ENCODE assay signal across 8 cellular contexts in the genomic region with DNA sequence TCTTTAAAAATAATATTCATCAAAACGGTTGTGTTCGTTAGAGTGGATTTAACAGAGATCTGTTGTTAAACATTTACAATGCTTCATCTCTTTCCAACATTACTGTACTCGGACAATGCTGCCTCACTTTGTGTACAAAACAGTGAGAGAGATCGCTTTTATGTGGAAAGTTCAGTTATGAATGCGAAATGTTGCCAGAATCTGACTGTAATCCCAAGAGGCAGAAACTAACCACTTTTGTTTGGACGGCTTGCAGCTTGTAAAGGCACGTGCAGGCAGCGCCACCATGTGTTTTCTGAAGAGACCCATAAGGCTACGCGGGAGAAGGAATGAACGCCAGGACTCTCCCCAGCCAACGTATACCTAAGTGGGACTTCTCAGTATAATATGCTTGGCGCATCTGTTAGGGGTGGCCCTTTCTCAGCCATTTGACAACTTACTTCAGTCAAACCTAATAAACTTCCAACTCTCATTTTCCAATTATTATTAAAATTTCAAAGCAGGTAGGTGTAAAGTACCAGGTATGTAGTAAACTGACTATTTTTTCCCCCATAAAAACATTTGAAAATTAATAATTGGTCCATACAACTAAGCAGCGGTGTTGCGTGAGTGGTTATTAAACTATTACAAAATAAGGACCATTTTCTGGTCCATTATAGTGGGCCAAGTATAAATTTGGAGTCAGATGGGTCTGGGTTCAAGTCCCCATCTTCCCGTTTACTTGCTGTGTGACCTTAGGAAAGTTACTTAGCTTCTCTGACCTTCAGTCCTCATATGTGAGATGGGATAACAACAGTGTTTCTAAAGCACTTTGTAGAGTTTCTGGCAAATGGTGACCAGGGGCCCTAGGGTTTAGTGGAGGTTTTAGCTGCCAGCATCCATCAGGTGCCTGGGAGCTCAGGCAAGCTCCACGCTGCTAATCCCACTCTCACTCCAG. TPM values are rescaled to one million over a fixed set of nuclear protein-coding genes. Genes with fewer than 3 reads are reported as not detected.
DNase-seq lines count a peak whose midpoint lies in the region; ATAC-seq and TF ChIP-seq lines count a peak whose summit lies in the region.

No MANE protein-coding gene starts in this region.

- H4K5ac ChIP-seq in IMR-90 (ENCODE audit: low read depth, low read length), result no peak overlapping the region

- H3K4me3 ChIP-seq in IMR-90 (ENCODE audit: insufficient read depth, low read depth, low read length) (peak overlapping the region; percentile 12; the same call in 1 of the 2 replicates), NT2/D1 (ENCODE audit: insufficient read length, low read depth) (no peak overlapping the region), stomach (no peak overlapping the region)

- peak; percentile 99 for TF ChIP-seq RAD21 in IMR-90 (IDR thresholded peaks at IDR 0.05; ENCODE audit: low read length)

- H3K36me3 Mint-ChIP-seq in CD14-positive monocyte (peaks cover 3 to 4% of the 10 kb centered on the region in 2 donors), naive B cell (peaks cover 0 to 7% of the 10 kb centered on the region in 2 donors)

- TF ChIP-seq EP300 in stomach (IDR thresholded peaks at IDR 0.05), result no peak

- H3K56ac ChIP-seq in IMR-90 (ENCODE audit: extremely low read depth, insufficient read depth, low read length), result no peak overlapping the region

- 0 out of 2 replicates have a peak overlapping the region, but pooled peaks have one; percentile 2 for H4K91ac ChIP-seq in IMR-90 (ENCODE audit: insufficient read depth, low read depth, low read length)

- H3K9me3 Mint-ChIP-seq in CD14-positive monocyte, result peaks cover 4 to 9% (median 6%) of the 10 kb centered on the region in 7 donors
- no peaks in the 10 kb centered on the region for H3K9me3 Mint-ChIP-seq in naive B cell

- in situ Hi-C loops in IMR-90 (cut with MboI; ENCODE audit: low sequenced_read_pairs), result loop anchor here (5.0 kb wide), 1 partner anchor 548 kb away; no protein-coding TSS in a partner anchor

- H2AK5ac ChIP-seq in IMR-90 (ENCODE audit: low read depth, low read length), result no peak overlapping the region

- H3K23ac ChIP-seq in IMR-90 (ENCODE audit: low read depth, low read length), result no peak overlapping the region

- DNase-seq in CD14-positive monocyte (ENCODE audit: low spot score), result peak; percentile 75
- DNase-seq in IMR-90, result peak; percentile 92
- peak; percentile 65 for DNase-seq in NT2/D1 (ENCODE audit: low read depth, low spot score)
- DNase-seq in activated T-cell treated with anti-CD3 and anti-CD28 coated beads for 48 hours (ENCODE audit: low read depth), result peak; percentile 40
- DNase-seq in naive B cell, result peak; percentile 69
- peak; percentile 89 for DNase-seq in stomach

- peaks cover 42% of the 10 kb centered on the region for H3K4me1 Mint-ChIP-seq in CD14-positive monocyte
- H3K4me1 Mint-ChIP-seq in naive B cell, result peaks cover 9 to 15% (median 10%) of the 10 kb centered on the region in 3 donors

- H3K27me3 Mint-ChIP-seq in CD14-positive monocyte (ENCODE audit: low read depth in 3 of 3) (peaks cover 0 to 2% (median 0%) of the 10 kb centered on the region in 3 donors), naive B cell (peaks cover 0 to 13% (median 7%) of the 10 kb centered on the region in 3 donors)

- H3K4me1 ChIP-seq in IMR-90 (ENCODE audit: control insufficient read depth, insufficient read depth, low read length) (peaks cover 8% of the 10 kb centered on the region), NT2/D1 (ENCODE audit: insufficient read depth, insufficient read length) (no peaks in the 10 kb centered on the region), stomach (peaks cover 16 to 31% (median 27%) of the 10 kb centered on the region in 4 donors)

- CTCF ChIA-PET in IMR-90 (lab: Yijun Ruan, JAX), result interaction anchor here (0.6 to 3.4 kb wide), 6 partner anchors 168 to 820 kb away, joined by 3 to 20 read pairs (median 4); no protein-coding TSS in a partner anchor

- intact Hi-C loops in CD14-positive monocyte (cut with micrococcal nuclease), result loop anchor here (2.0 to 10.0 kb wide), 5 partner anchors 115 to 1045 kb away; partner anchors contain the start of genes PPP4R1 (in 1 of the 2) and RALBP1 (in 1 of the 2)
- intact Hi-C loops in IMR-90 (cut with micrococcal nuclease), result loop anchor here (1.0 to 10.0 kb wide), 8 partner anchors 145 to 835 kb away; no protein-coding TSS in a partner anchor
- intact Hi-C loops in stomach (cut with DNase I; ENCODE audit: low total_unique reads), result loop anchor here (5.0 kb wide), 1 partner anchor 548 kb away; no protein-coding TSS in a partner anchor

- TF ChIP-seq POLR2A in IMR-90 (IDR thresholded peaks at IDR 0.05; ENCODE audit: low read depth, low read length) (0 out of 2 replicates have a peak, but pooled peaks have one; percentile 29), stomach (IDR thresholded peaks at IDR 0.05) (no peak)

- H3K9ac ChIP-seq in IMR-90 (ENCODE audit: low read depth, low read length), result peak overlapping the region; percentile 44; the same call in 1 of the 2 replicates
- H3K9ac ChIP-seq in NT2/D1 (ENCODE audit: insufficient read length, low read depth), result no peak overlapping the region

- peaks cover 3% of the 10 kb centered on the region for H3K9me3 ChIP-seq in IMR-90 (ENCODE audit: control insufficient read depth, insufficient read depth, low read length)
- H3K9me3 ChIP-seq in NT2/D1 (ENCODE audit: insufficient read depth, low read length), result no peaks in the 10 kb centered on the region
- no peaks in the 10 kb centered on the region for H3K9me3 ChIP-seq in stomach

- H3K4me2 ChIP-seq in IMR-90 (ENCODE audit: low read depth, low read length), result peak overlapping the region; percentile 65

- H3K36me3 ChIP-seq in IMR-90 (ENCODE audit: control insufficient read depth, insufficient read depth, low read length), result no peaks in the 10 kb centered on the region
- no peaks in the 10 kb centered on the region for H3K36me3 ChIP-seq in NT2/D1 (ENCODE audit: insufficient read depth, insufficient read length, low read length)
- no peaks in the 10 kb centered on the region for H3K36me3 ChIP-seq in stomach

- 0 out of 2 replicates have a peak overlapping the region, but pooled peaks have one; percentile 5 for H3K18ac ChIP-seq in IMR-90 (ENCODE audit: low read depth, low read length)

- peak overlapping the region; percentile 45; the same call in 1 of the 2 replicates for H3K4ac ChIP-seq in IMR-90 (ENCODE audit: low read depth, low read length)

- H3K14ac ChIP-seq in IMR-90 (replicated peaks; ENCODE audit: low read depth, low read length), result peak overlapping the region; percentile 23; the same call in 1 of the 2 replicates

- H2BK20ac ChIP-seq in IMR-90 (ENCODE audit: low read depth, low read length), result peak overlapping the region; percentile 18; the same call in 1 of the 2 replicates

- POLR2A ChIA-PET in IMR-90 (lab: Charles Lee; ENCODE audit: unreplicated experiment), result interaction anchor here (1.2 kb wide), 1 partner anchor 546 kb away, joined by 4 read pairs; no protein-coding TSS in a partner anchor

- H3K9me1 ChIP-seq in IMR-90 (ENCODE audit: insufficient read depth, low read length), result peaks cover 8% of the 10 kb centered on the region

- H3K27me3 ChIP-seq in IMR-90 (ENCODE audit: control insufficient read depth, insufficient read depth, low read length) (peaks cover 10% of the 10 kb centered on the region; the same call in 1 of the 2 replicates), NT2/D1 (ENCODE audit: insufficient read depth, insufficient read length) (no peaks in the 10 kb centered on the region), stomach (no peaks in the 10 kb centered on the region)

- ATAC-seq in GM19351 (IDR thresholded peaks at IDR 0.05; ENCODE audit: unreplicated experiment), result peak; percentile 85
- peak; percentile 91 for ATAC-seq in IMR-90 (ENCODE audit: low read depth)
- ATAC-seq in esophagus mucosa, result peak; percentile 82
- ATAC-seq in naive B cell (ENCODE audit: low read depth in 2 of 2), result peak; percentile 92 to 94

- peak overlapping the region; percentile 70 for H2AFZ ChIP-seq in IMR-90 (replicated peaks; ENCODE audit: low read length, poor library complexity)

- H2BK5ac ChIP-seq in IMR-90 (ENCODE audit: low read depth, low read length, poor library complexity, severe bottlenecking), result peak overlapping the region; percentile 33

- TF ChIP-seq CTCF in CD14-positive monocyte (IDR thresholded peaks at IDR 0.05), result peak; percentile 83
- TF ChIP-seq CTCF in IMR-90 (conservative IDR thresholded peaks at IDR 0.05; ENCODE audit: low read depth, low read length), result peak; percentile 97
- TF ChIP-seq CTCF in stomach (IDR thresholded peaks at IDR 0.05), result peak in 5 of 7 experiments; percentile 53 to 81 (median 74)

- dilution Hi-C loops in IMR-90 (cut with HindIII; ENCODE audit: low sequenced_read_pairs, unreplicated experiment), result loop anchor here (25.0 kb wide), 1 partner anchor 533 kb away; no protein-coding TSS in a partner anchor

- no CpG with 5 or more reads among the region's 17 CpGs for WGBS in IMR-90 (ENCODE audit: extremely low coverage in 2 of 2, insufficient read length in 1 of 2), 2 experiments
- 21 to 24% (median 23%) methylated on average over 17 of the region's 17 CpGs for WGBS in stomach, 5 donors

- H3K79me1 ChIP-seq in IMR-90 (ENCODE audit: low read depth in 1 of 2, low read length in 2 of 2), result no peaks in the 10 kb centered on the region

- no peaks in the 10 kb centered on the region for H4K20me1 ChIP-seq in IMR-90 (ENCODE audit: insufficient read depth, low read length)

- no peak overlapping the region for H3K4me3 Mint-ChIP-seq in CD14-positive monocyte
- peak overlapping the region in 1 of 8 donors; percentile 39 for H3K4me3 Mint-ChIP-seq in naive B cell

- BruUV-seq in IMR-90 (replicated peaks; lab: Mats Ljungman, UMichigan), result no TSS peak

- H4K8ac ChIP-seq in IMR-90 (ENCODE audit: low read depth in 2 of 2, low read length in 2 of 2), result peak overlapping the region in 1 of 2 experiments; percentile 62; a peak in 2 of 4 replicates

- peak overlapping the region; percentile 77 for H2BK120ac ChIP-seq in IMR-90 (ENCODE audit: low read depth, low read length)

- H2AK9ac ChIP-seq in IMR-90 (replicated peaks; ENCODE audit: low read depth, low read length, poor library complexity), result no peak overlapping the region

- H3K27ac Mint-ChIP-seq in CD14-positive monocyte (peak overlapping the region in 6 of 7 donors; percentile 19 to 92 (median 46)), naive B cell (peak overlapping the region in 1 of 6 donors; percentile 57)

- H2BK15ac ChIP-seq in IMR-90 (ENCODE audit: low read depth, low read length), result no peak overlapping the region; the same call in 2 of the 3 replicates

- no peak overlapping the region for H3K27ac ChIP-seq in IMR-90 (ENCODE audit: insufficient read depth, low read length)
- peak overlapping the region in 4 of 5 donors; percentile 60 to 79 (median 71) for H3K27ac ChIP-seq in stomach

RNA-seq across cellular contexts. Expression of gene NAPG, which starts 5.6 kb away (rescaled TPM):
- polyA plus RNA-seq in CD14-positive monocyte (10 to 100 TPM; 15.9 to 17.5 TPM), IMR-90 (2012; rRNA removed) (9.8 and 13.0 TPM in 2 replicates), naive B cell (ENCODE audit: low read depth in 6 of 6) (10 to 100 TPM in 5 of 6 donors, 1 to 10 TPM in 1; 9.6 to 16.8 (median 13.7) TPM), stomach (10 to 100 TPM; 12.1 to 22.9 (median 12.4) TPM)
- total RNA-seq in IMR-90 (2012; rRNA removed) (32.8 and 39.2 TPM in 2 replicates), esophagus mucosa (24.4 TPM), stomach (10 to 100 TPM in 3 of 5 donors, 1 to 10 TPM in 2; 5.5 to 83.7 (median 31.7) TPM)
- 1.6 and 3.1 TPM in 2 replicates for polyA plus RNA-seq in IMR-90 (2012; cell fraction: cytosol; rRNA removed)
- polyA plus RNA-seq in IMR-90 (2012; cell fraction: nucleus; rRNA removed; ENCODE audit: low replicate concordance), result 3.5 and 30.6 TPM in 2 replicates

Comparison
In these comparisons a context has a peak if more than half of its experiments do, and no peak if none do; other contexts are left out.
1. DNase-seq: peak in every context shown above with its lines; median percentile 92 in IMR-90; 89 in stomach; 75 in CD14-positive monocyte; 69 in naive B cell; 65 in NT2/D1; 40 in activated T-cell treated with anti-CD3 and anti-CD28 coated beads for 48 hours.